In the genomic region with DNA sequence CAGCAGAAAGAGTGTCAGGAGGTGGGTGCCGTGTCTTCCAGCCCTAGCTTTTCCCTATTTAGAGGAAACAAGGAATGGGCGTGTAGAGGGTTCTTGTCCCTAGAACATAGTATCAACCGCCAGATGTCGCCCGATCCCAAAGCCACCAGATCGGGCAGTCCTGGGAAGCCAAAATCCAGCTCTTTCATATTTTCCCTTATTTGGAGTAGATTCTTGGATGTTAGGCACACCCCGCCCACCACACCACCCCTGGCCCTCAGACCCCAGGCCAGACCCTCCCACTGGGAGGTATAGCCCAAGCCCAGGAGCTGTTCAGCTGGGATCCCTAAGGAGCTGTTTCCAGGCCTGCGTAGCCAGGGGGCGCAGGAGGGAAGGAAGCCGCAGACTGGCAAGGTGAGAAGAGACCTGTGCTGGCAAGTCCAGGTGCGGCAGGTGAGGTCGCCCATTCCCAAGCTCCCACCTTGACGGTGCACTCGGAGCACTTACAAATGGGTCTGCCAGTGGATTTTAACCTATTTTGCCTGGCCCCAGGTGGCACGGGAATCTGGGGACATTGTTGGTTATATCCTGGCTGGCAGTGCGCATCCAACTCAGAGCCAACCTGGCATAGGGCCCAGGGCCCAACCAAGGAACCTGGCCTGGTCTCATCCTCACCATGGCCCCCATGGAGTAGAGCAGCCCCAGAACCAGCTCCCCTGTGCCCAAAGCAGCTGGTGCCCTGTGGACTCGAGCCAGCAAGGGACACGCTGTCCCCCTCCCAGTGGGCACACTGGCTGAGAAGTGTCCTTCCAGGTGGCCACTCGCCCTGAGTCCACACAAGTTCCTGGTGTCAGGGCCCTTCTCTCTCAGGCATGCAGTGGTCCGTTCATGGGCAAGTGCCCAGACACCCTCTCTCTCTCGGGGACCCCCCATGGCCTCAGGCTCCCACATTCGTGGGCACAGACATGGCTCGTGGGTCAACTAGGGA, we compare ENCODE assay signal across 8 cellular contexts. TPM values are rescaled to one million over a fixed set of nuclear protein-coding genes. Genes with fewer than 3 reads are reported as not detected.
DNase-seq lines count a peak whose midpoint lies in the region; ATAC-seq and TF ChIP-seq lines count a peak whose summit lies in the region.

No MANE protein-coding gene starts in this region.

- peak overlapping the region; percentile 70 for H3K4me3 Mint-ChIP-seq in Caco-2 (ENCODE audit: unreplicated experiment)
- peak overlapping the region; percentile 88 for H3K4me3 Mint-ChIP-seq in HFFc6
- peak overlapping the region; percentile 81 for H3K4me3 Mint-ChIP-seq in chondrocyte (ENCODE audit: unreplicated experiment)
- peak overlapping the region; percentile 80 for H3K4me3 Mint-ChIP-seq in stimulated activated naive CD8-positive, alpha-beta T cell treated with anti-CD3 and anti-CD28 coated beads, Interleukin-15, Interleukin-2, amounts not matched to agents 100 ng/mL and 50 ng/mL, for 24 hours

- CTCF ChIA-PET in Caco-2 (lab: Charles Lee): interaction anchor here (0.5 to 2.0 kb wide), 17 partner anchors 8 to 174 kb away, joined by 3 to 18 read pairs (median 4); a partner anchor contains a TSS

- H3K27me3 ChIP-seq in Caco-2 (replicated peaks; ENCODE audit: control insufficient read depth, insufficient read depth, low read length): no peaks in the 10 kb centered on the region

- no peaks in the 10 kb centered on the region for H3K9me3 Mint-ChIP-seq in Caco-2 (ENCODE audit: unreplicated experiment)
- 0 out of 2 replicates have a peak, but pooled peaks cover 4% of the 10 kb centered on the region for H3K9me3 Mint-ChIP-seq in HFFc6
- H3K9me3 Mint-ChIP-seq in chondrocyte (ENCODE audit: low read depth): no peaks in the 10 kb centered on the region
- H3K9me3 Mint-ChIP-seq in stimulated activated naive CD8-positive, alpha-beta T cell treated with anti-CD3 and anti-CD28 coated beads, Interleukin-15, Interleukin-2, amounts not matched to agents 100 ng/mL and 50 ng/mL, for 24 hours: no peaks in the 10 kb centered on the region

- H3K36me3 Mint-ChIP-seq in Caco-2 (ENCODE audit: insufficient read depth, unreplicated experiment): peaks cover 30% of the 10 kb centered on the region
- peaks cover 8% of the 10 kb centered on the region for H3K36me3 Mint-ChIP-seq in HFFc6 (ENCODE audit: low read depth)
- peaks cover 7% of the 10 kb centered on the region for H3K36me3 Mint-ChIP-seq in chondrocyte (ENCODE audit: low read depth)
- peaks cover 5% of the 10 kb centered on the region for H3K36me3 Mint-ChIP-seq in stimulated activated naive CD8-positive, alpha-beta T cell treated with anti-CD3 and anti-CD28 coated beads, Interleukin-15, Interleukin-2, amounts not matched to agents 100 ng/mL and 50 ng/mL, for 24 hours (ENCODE audit: low read depth)

- peak; percentile 91 to 92 for DNase-seq in Caco-2
- DNase-seq in HFFc6: peak; percentile 64
- DNase-seq in NCI-H82 treated with DMSO at 0.1 percent for 48 hours (lab: John Stamatoyannopoulos, UW; ENCODE audit: unreplicated experiment): peak; percentile 56
- no peak for DNase-seq in chondrocyte (ENCODE audit: low spot score)
- DNase-seq in left colon: peak; percentile 67 to 70
- no peak for DNase-seq in hepatic stellate cell (ENCODE audit: low spot score)

- no peaks in the 10 kb centered on the region for H3K4me1 Mint-ChIP-seq in Caco-2 (ENCODE audit: low read depth, unreplicated experiment)
- peaks cover 11% of the 10 kb centered on the region for H3K4me1 Mint-ChIP-seq in HFFc6 (ENCODE audit: low read depth)
- peaks cover 23% of the 10 kb centered on the region for H3K4me1 Mint-ChIP-seq in chondrocyte (ENCODE audit: low read depth)
- H3K4me1 Mint-ChIP-seq in stimulated activated naive CD8-positive, alpha-beta T cell treated with anti-CD3 and anti-CD28 coated beads, Interleukin-15, Interleukin-2, amounts not matched to agents 100 ng/mL and 50 ng/mL, for 24 hours (ENCODE audit: low read depth): peaks cover 12% of the 10 kb centered on the region

- POLR2A ChIA-PET in Caco-2 (lab: Charles Lee): interaction anchor here (0.6 to 1.2 kb wide), 6 partner anchors 8 to 449 kb away, joined by 3 to 12 read pairs (median 4); a partner anchor contains a TSS

- 0 out of 2 replicates have a peak, but pooled peaks cover 2% of the 10 kb centered on the region for H3K36me3 ChIP-seq in Caco-2 (ENCODE audit: control insufficient read depth, insufficient read depth, low read length)

- H3K27ac Mint-ChIP-seq in Caco-2 (ENCODE audit: unreplicated experiment) (peak overlapping the region; percentile 69), HFFc6 (peak overlapping the region; percentile 65), chondrocyte (ENCODE audit: unreplicated experiment) (peak overlapping the region; percentile 82)
- no peak overlapping the region for H3K27ac Mint-ChIP-seq in stimulated activated naive CD8-positive, alpha-beta T cell treated with anti-CD3 and anti-CD28 coated beads, Interleukin-15, Interleukin-2, amounts not matched to agents 100 ng/mL and 50 ng/mL, for 24 hours

- peak overlapping the region; percentile 55 for H3K4me3 ChIP-seq in Caco-2 (ENCODE audit: low read depth, low read length)

- peak; percentile 56 for ATAC-seq in left colon
- ATAC-seq in HG03196 (IDR thresholded peaks at IDR 0.05; ENCODE audit: unreplicated experiment): no peak

- intact Hi-C loops in Caco-2 (cut with micrococcal nuclease; ENCODE audit: unreplicated experiment): loop anchor here (1.0 to 10.0 kb wide), 3 partner anchors 161 to 581 kb away; a partner anchor contains a TSS
- intact Hi-C loops in left colon (cut with DNase I, micrococcal nuclease): no loop called here

- BruUV-seq in Caco-2 (replicated peaks; lab: Mats Ljungman, UMichigan): TSS peak; percentile 26

- H3K27me3 Mint-ChIP-seq in Caco-2 (ENCODE audit: insufficient read depth, unreplicated experiment) (no peaks in the 10 kb centered on the region), HFFc6 (ENCODE audit: insufficient read depth) (peaks cover 11% of the 10 kb centered on the region), chondrocyte (ENCODE audit: low read depth) (no peaks in the 10 kb centered on the region)
- H3K27me3 Mint-ChIP-seq in stimulated activated naive CD8-positive, alpha-beta T cell treated with anti-CD3 and anti-CD28 coated beads, Interleukin-15, Interleukin-2, amounts not matched to agents 100 ng/mL and 50 ng/mL, for 24 hours: no peaks in the 10 kb centered on the region

- TF ChIP-seq CTCF in Caco-2 (IDR thresholded peaks at IDR 0.05; ENCODE audit: insufficient read depth in 1 of 2, low read depth in 1 of 2, low read length in 1 of 2, severe bottlenecking in 1 of 2, unreplicated experiment in 1 of 2): peak; percentile 50 to 78
- TF ChIP-seq CTCF in HFFc6 (IDR thresholded peaks at IDR 0.05): peak; percentile 76
- TF ChIP-seq CTCF in chondrocyte (IDR thresholded peaks at IDR 0.05): peak; percentile 84

- H3K4me1 ChIP-seq in Caco-2: peaks cover 14% of the 10 kb centered on the region

- no peaks in the 10 kb centered on the region for H3K9me3 ChIP-seq in Caco-2

RNA-seq across cellular contexts. Expression of a gene that starts 0.8 kb away (rescaled TPM):
- 546 and 634 TPM in 2 replicates for total RNA-seq in Caco-2 (2022)
- 1,000 to 10,000 TPM; 2,260 to 2,886 (median 2,666) TPM for total RNA-seq in HFFc6 (2021; fragmentation: NEBNext Ultra II Directional; extraction: Animal tissue kit (Norgen Biotek cat#: 25700))
- 1,923 to 4,327 TPM (median 4,325 TPM) in 3 replicates for total RNA-seq in chondrocyte
- total RNA-seq in left colon: 100 to 1,000 TPM in 1 of 2 donors, 10 to 100 TPM in 1; 84.2 to 741 TPM

RNA-seq across cellular contexts. Expression of a gene that starts 5.5 kb away (rescaled TPM):
- 67.2 and 70.1 TPM in 2 replicates for total RNA-seq in Caco-2 (2022)
- total RNA-seq in HFFc6 (2021; fragmentation: NEBNext Ultra II Directional; extraction: Animal tissue kit (Norgen Biotek cat#: 25700)): 100 to 1,000 TPM in 4 of 6 experiments, 10 to 100 TPM in 2; 84.8 to 119 (median 108) TPM
- total RNA-seq in chondrocyte: 66.3 to 81.7 TPM (median 81.1 TPM) in 3 replicates
- 10 to 100 TPM; 31.9 to 33.1 TPM for total RNA-seq in left colon

RNA-seq across cellular contexts. Expression of a gene that starts 24.6 kb away (rescaled TPM):
- total RNA-seq in Caco-2 (2022): 2,081 and 2,086 TPM in 2 replicates
- total RNA-seq in HFFc6 (2021; fragmentation: NEBNext Ultra II Directional; extraction: Animal tissue kit (Norgen Biotek cat#: 25700)): 1,000 to 10,000 TPM; 1,764 to 1,978 (median 1,934) TPM
- total RNA-seq in chondrocyte: 1,847 to 2,160 TPM (median 2,120 TPM) in 3 replicates
- 1,000 to 10,000 TPM; 2,262 to 2,406 TPM for total RNA-seq in left colon

RNA-seq across cellular contexts. Expression of a gene that starts 35.4 kb away (rescaled TPM):
- 8.8 and 9.7 TPM in 2 replicates for total RNA-seq in Caco-2 (2022)
- total RNA-seq in HFFc6 (2021; fragmentation: NEBNext Ultra II Directional; extraction: Animal tissue kit (Norgen Biotek cat#: 25700)): 10 to 100 TPM; 74.8 to 96.3 (median 87.4) TPM
- total RNA-seq in chondrocyte: 39.4 to 44.5 TPM (median 40.8 TPM) in 3 replicates
- total RNA-seq in left colon: 10 to 100 TPM; 23.4 to 26.8 TPM

RNA-seq across cellular contexts. Expression of a gene that starts 37.7 kb away (rescaled TPM):
- total RNA-seq in Caco-2 (2022) (30.2 and 34.0 TPM in 2 replicates), chondrocyte (33.4 to 39.1 TPM (median 38.7 TPM) in 3 replicates), left colon (10 to 100 TPM; 28.8 to 40.8 TPM)
- 10 to 100 TPM; 13.0 to 17.3 (median 15.1) TPM for total RNA-seq in HFFc6 (2021; fragmentation: NEBNext Ultra II Directional; extraction: Animal tissue kit (Norgen Biotek cat#: 25700))

Comparison
In these comparisons a context has a peak if more than half of its experiments do, and no peak if none do; other contexts are left out.
1. DNase-seq: peak in Caco-2 (2 of 2), HFFc6 (single experiment), NCI-H82 treated with DMSO at 0.1 percent for 48 hours (single experiment) and left colon (2 of 2); none in chondrocyte (single experiment) and hepatic stellate cell (single experiment).
2. Peak in every context shown above with its lines, with median percentiles within 50 percentile points of each other: H3K4me3 Mint-ChIP-seq and CTCF ChIP-seq.